ENCODE assay signal across 9 cellular contexts in the genomic region with DNA sequence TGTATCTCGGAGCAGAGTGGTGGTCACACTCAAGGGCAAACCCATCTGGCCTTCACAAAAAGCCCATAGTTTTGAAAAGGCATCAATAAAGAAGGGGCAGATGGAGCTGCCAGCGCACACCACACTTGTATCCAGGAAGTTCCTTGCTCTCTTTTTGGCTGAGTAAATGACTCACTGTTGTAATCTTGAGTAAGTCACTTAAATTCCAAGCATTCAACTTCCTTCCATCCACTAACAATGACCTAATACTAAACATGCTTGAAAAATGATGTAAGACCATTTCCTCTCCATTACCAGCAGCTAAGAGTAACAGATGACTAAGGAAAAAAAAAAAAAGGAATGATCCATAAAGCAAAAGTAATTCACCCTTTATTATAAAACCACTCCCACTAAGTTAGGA. TPM values are rescaled to one million over a fixed set of nuclear protein-coding genes. Genes with fewer than 3 reads are reported as not detected.
DNase-seq lines count a peak whose midpoint lies in the region; ATAC-seq and TF ChIP-seq lines count a peak whose summit lies in the region.
"Had no signal": no experiment of that assay in that cellular context is flagged by ENCODE, and none has a peak within 500 bp of the region (broad histone marks: within the 10 kb centered on the region; RNA-seq: fewer than 3 reads in every experiment).

No MANE protein-coding gene starts in this region.

- H3K27ac ChIP-seq in left lung = peak overlapping the region; percentile 34 to 57
- H3K27ac ChIP-seq: cardiac muscle cell had no signal

- POLR2A ChIA-PET in AG04449 (lab: Yijun Ruan, JAX) = interaction anchor here (0.7 to 0.8 kb wide), 4 partner anchors 10 to 197 kb away, joined by 3 to 5 read pairs (median 3); a partner anchor contains a TSS

- DNase-seq in AG04449 (ENCODE audit: low read depth, low spot score) (peak; percentile 97), MG63 (peak; percentile 58), cardiac fibroblast (ENCODE audit: low read depth in 2 of 2) (peak; percentile 97 to 99), left lung (peak in 1 of 2 donors; percentile 58), ureter (ENCODE audit: low spot score) (no peak), NCI-H187 (lab: John Stamatoyannopoulos, UW) (no peak)

- H3K27me3 ChIP-seq in MG63 (no peaks in the 10 kb centered on the region), left lung (no peaks in the 10 kb centered on the region)
- H3K27me3 ChIP-seq: cardiac muscle cell had no signal

- H3K36me3 ChIP-seq in MG63 (no peaks in the 10 kb centered on the region), left lung (no peaks in the 10 kb centered on the region)
- H3K36me3 ChIP-seq: cardiac muscle cell had no signal

- CTCF ChIA-PET in AG04449 (lab: Yijun Ruan, JAX) = interaction anchor here (1.1 kb wide), 4 partner anchors 16 to 122 kb away, joined by 3 to 4 read pairs (median 3); a partner anchor contains a TSS

- H3K4me3 ChIP-seq in AG04449 (ENCODE audit: low read depth, low read length) (no peak overlapping the region), MG63 (no peak overlapping the region), cardiac fibroblast (replicated peaks in 1 of 2; ENCODE audit: low read depth in 2 of 2, low read length in 2 of 2) (no peak overlapping the region), left lung (no peak overlapping the region)
- H3K4me3 ChIP-seq: cardiac muscle cell had no signal

- H3K9me3 ChIP-seq in MG63 (no peaks in the 10 kb centered on the region), left lung (no peaks in the 10 kb centered on the region)

- peaks cover 4 to 48% of the 10 kb centered on the region in 2 donors for H3K4me1 ChIP-seq in left lung

- no peak for TF ChIP-seq CTCF in AG04449 (IDR thresholded peaks at IDR 0.05; ENCODE audit: insufficient read depth, low read length, missing control alignments)
- TF ChIP-seq CTCF in cardiac fibroblast (IDR thresholded peaks at IDR 0.05; ENCODE audit: low read depth, low read length) = no peak
- no peak for TF ChIP-seq CTCF in left lung (IDR thresholded peaks at IDR 0.05)

- ATAC-seq in left lung (peak; percentile 93), HG02973 (IDR thresholded peaks at IDR 0.05; ENCODE audit: unreplicated experiment) (no peak), GM18520 (IDR thresholded peaks at IDR 0.05; ENCODE audit: unreplicated experiment) (no peak)

- intact Hi-C loops in left lung (cut with DNase I) = no loop called here

RNA-seq across cellular contexts. Expression of a gene that starts 32.4 kb away (rescaled TPM):
- total RNA-seq in MG63 (2014; rRNA removed; shearing (Covaris generic); ENCODE audit: low replicate concordance) = not detected in 2 replicates
- total RNA-seq in left lung = under 1 TPM; 0.29 to 0.39 TPM
- total RNA-seq in ureter = 0.47 TPM

Comparison
In these comparisons a context has a peak if more than half of its experiments do, and no peak if none do; other contexts are left out.
1. DNase-seq: peak in AG04449 (single experiment), MG63 (single experiment) and cardiac fibroblast (2 of 2); none in ureter (single experiment) and NCI-H187 (0 of 2).